ENCODE assay signal across 11 cellular contexts in the genomic region with DNA sequence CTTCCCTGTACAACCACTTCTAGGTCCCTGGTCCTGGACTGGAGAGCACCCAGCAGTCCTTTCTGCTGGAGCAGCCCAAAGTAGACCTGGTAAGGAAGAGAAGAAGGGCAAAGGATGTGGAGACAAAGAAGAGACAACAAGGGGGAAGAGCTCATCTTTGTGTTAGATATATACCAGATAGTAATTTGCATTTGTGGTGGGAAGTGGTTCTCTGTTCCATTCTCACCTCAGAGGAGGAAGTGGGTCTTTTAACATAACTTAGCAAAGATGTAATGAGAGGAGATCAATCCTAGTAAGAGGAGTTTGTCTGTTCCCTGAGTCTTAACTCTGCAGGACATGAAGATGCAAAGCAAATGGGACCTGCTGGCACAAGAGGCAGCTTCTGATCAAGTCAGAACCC. TPM values are rescaled to one million over a fixed set of nuclear protein-coding genes. Genes with fewer than 3 reads are reported as not detected.
DNase-seq lines count a peak whose midpoint lies in the region; ATAC-seq and TF ChIP-seq lines count a peak whose summit lies in the region.
"Had no signal": no experiment of that assay in that cellular context is flagged by ENCODE, and none has a peak within 500 bp of the region (broad histone marks: within the 10 kb centered on the region; RNA-seq: fewer than 3 reads in every experiment).

No MANE protein-coding gene starts in this region.

- H3K27me3 Mint-ChIP-seq in activated CD4-positive, alpha-beta memory T cell treated with anti-CD3 and anti-CD28 coated beads for 36 hours: peaks cover 2% of the 10 kb centered on the region
- no peaks in the 10 kb centered on the region for H3K27me3 Mint-ChIP-seq in CD8-positive, alpha-beta T cell (ENCODE audit: low read depth)

- H3K9me3 Mint-ChIP-seq in activated CD4-positive, alpha-beta memory T cell treated with anti-CD3 and anti-CD28 coated beads for 36 hours: no peaks in the 10 kb centered on the region
- H3K9me3 Mint-ChIP-seq in CD8-positive, alpha-beta T cell: no peaks in the 10 kb centered on the region

- no peaks in the 10 kb centered on the region for H4K20me1 ChIP-seq in SU-DHL-6 (ENCODE audit: low read depth, low read length)

- ATAC-seq in GM18858 (IDR thresholded peaks at IDR 0.05; ENCODE audit: unreplicated experiment) (peak; percentile 94), GM21390 (IDR thresholded peaks at IDR 0.05; ENCODE audit: unreplicated experiment) (peak; percentile 94), HG03060 (IDR thresholded peaks at IDR 0.05; ENCODE audit: low read depth, unreplicated experiment) (peak; percentile 91), lower lobe of right lung (no peak)
- no peak for ATAC-seq in CD8-positive, alpha-beta T cell

- no peaks in the 10 kb centered on the region for H3K4me1 ChIP-seq in lower lobe of right lung
- no peaks in the 10 kb centered on the region for H3K4me1 ChIP-seq in CD8-positive, alpha-beta T cell (ENCODE audit: insufficient read depth, low read length)

- H3K36me3 Mint-ChIP-seq in activated CD4-positive, alpha-beta memory T cell treated with anti-CD3 and anti-CD28 coated beads for 36 hours: no peaks in the 10 kb centered on the region
- H3K36me3 Mint-ChIP-seq in CD8-positive, alpha-beta T cell: no peaks in the 10 kb centered on the region

- DNase-seq in SK-N-DZ (ENCODE audit: low spot score): no peak
- no peak for DNase-seq in activated CD4-positive, alpha-beta memory T cell treated with anti-CD3 and anti-CD28 coated beads for 36 hours
- no peak for DNase-seq in lower lobe of right lung
- no peak for DNase-seq in CD8-positive, alpha-beta T cell
- DNase-seq: activated gamma-delta T cell treated with Interleukin-2 at 50 U/mL for 16 hours, GM23248 had no signal

- no peaks in the 10 kb centered on the region for H3K79me2 ChIP-seq in SU-DHL-6 (ENCODE audit: insufficient read depth, low read length)

- peak overlapping the region; percentile 30 for H3K4me2 ChIP-seq in SU-DHL-6 (ENCODE audit: low read depth, low read length, poor library complexity, severe bottlenecking)

- H2AFZ ChIP-seq in SU-DHL-6 (ENCODE audit: low read depth, low read length, severe bottlenecking): no peak overlapping the region
- H2AFZ ChIP-seq: GM23248 had no signal

- H3K9me3 ChIP-seq in SU-DHL-6 (ENCODE audit: insufficient read depth, low read length) (no peaks in the 10 kb centered on the region), lower lobe of right lung (no peaks in the 10 kb centered on the region)
- no peaks in the 10 kb centered on the region for H3K9me3 ChIP-seq in CD8-positive, alpha-beta T cell (ENCODE audit: low read length)

- intact Hi-C loops in activated CD4-positive, alpha-beta memory T cell treated with anti-CD3 and anti-CD28 coated beads for 36 hours (cut with micrococcal nuclease): loop anchor here (1.0 kb wide), 1 partner anchor 587 kb away; no protein-coding TSS in a partner anchor
- intact Hi-C loops in lower lobe of right lung (cut with DNase I): loop anchor here (10.0 kb wide), 1 partner anchor 589 kb away; no protein-coding TSS in a partner anchor
- intact Hi-C loops in CD8-positive, alpha-beta T cell (cut with DNase I, micrococcal nuclease): loop anchor here (2.0 to 5.0 kb wide), 2 partner anchors 587 kb away; no protein-coding TSS in a partner anchor

- no peaks in the 10 kb centered on the region for H3K4me1 Mint-ChIP-seq in activated CD4-positive, alpha-beta memory T cell treated with anti-CD3 and anti-CD28 coated beads for 36 hours (ENCODE audit: low read depth)
- no peaks in the 10 kb centered on the region for H3K4me1 Mint-ChIP-seq in CD8-positive, alpha-beta T cell (ENCODE audit: low read depth)

- no peak overlapping the region for H3K4me3 Mint-ChIP-seq in activated CD4-positive, alpha-beta memory T cell treated with anti-CD3 and anti-CD28 coated beads for 36 hours
- H3K4me3 Mint-ChIP-seq in CD8-positive, alpha-beta T cell: no peak overlapping the region

- H3K9ac ChIP-seq in SU-DHL-6 (ENCODE audit: low read length): no peak overlapping the region
- H3K9ac ChIP-seq: GM23248 had no signal

- no peaks in the 10 kb centered on the region for H3F3A ChIP-seq in SU-DHL-6 (ENCODE audit: insufficient read depth)

- no peak overlapping the region for H3K27ac Mint-ChIP-seq in activated CD4-positive, alpha-beta memory T cell treated with anti-CD3 and anti-CD28 coated beads for 36 hours
- H3K27ac Mint-ChIP-seq in CD8-positive, alpha-beta T cell: no peak overlapping the region

- H3K27me3 ChIP-seq in SU-DHL-6 (ENCODE audit: low read length) (no peaks in the 10 kb centered on the region), lower lobe of right lung (ENCODE audit: low read depth) (no peaks in the 10 kb centered on the region)
- H3K27me3 ChIP-seq in CD8-positive, alpha-beta T cell (ENCODE audit: insufficient read depth, low read length): no peaks in the 10 kb centered on the region

- CTCF ChIA-PET in activated CD4-positive, alpha-beta memory T cell treated with anti-CD3 and anti-CD28 coated beads for 36 hours (lab: Charles Lee): interaction anchor here (1.2 kb wide), 1 partner anchor 589 kb away, joined by 3 read pairs; no protein-coding TSS in a partner anchor
- CTCF ChIA-PET in CD8-positive, alpha-beta T cell (lab: Charles Lee): no interaction called here

- H3K27ac ChIP-seq in SU-DHL-6 (ENCODE audit: low read depth, low read length) (no peak overlapping the region), lower lobe of right lung (no peak overlapping the region)
- H3K27ac ChIP-seq in CD8-positive, alpha-beta T cell (ENCODE audit: low read depth, low read length): no peak overlapping the region
- H3K27ac ChIP-seq: GM23248 had no signal

- no peak overlapping the region for H3K4me3 ChIP-seq in SU-DHL-6 (ENCODE audit: insufficient read depth, low read length, poor library complexity, severe bottlenecking)
- no peak overlapping the region for H3K4me3 ChIP-seq in lower lobe of right lung
- H3K4me3 ChIP-seq in CD8-positive, alpha-beta T cell (ENCODE audit: low read depth, low read length): no peak overlapping the region
- H3K4me3 ChIP-seq: GM23248 had no signal

- H3K36me3 ChIP-seq in SU-DHL-6 (ENCODE audit: low read length): no peaks in the 10 kb centered on the region
- no peaks in the 10 kb centered on the region for H3K36me3 ChIP-seq in lower lobe of right lung
- no peaks in the 10 kb centered on the region for H3K36me3 ChIP-seq in CD8-positive, alpha-beta T cell (ENCODE audit: insufficient read depth, low read length)

- POLR2A ChIA-PET in activated CD4-positive, alpha-beta memory T cell treated with anti-CD3 and anti-CD28 coated beads for 36 hours (lab: Charles Lee): no interaction called here
- POLR2A ChIA-PET in CD8-positive, alpha-beta T cell (lab: Charles Lee): no interaction called here

- no peaks in the 10 kb centered on the region for H3K9me2 ChIP-seq in SU-DHL-6 (replicated peaks; ENCODE audit: insufficient read depth, low read length)

- TF ChIP-seq CTCF in SU-DHL-6 (IDR thresholded peaks at IDR 0.05; ENCODE audit: insufficient read depth, low read length, poor library complexity, severe bottlenecking) (no peak), lower lobe of right lung (IDR thresholded peaks at IDR 0.05) (no peak)
- TF ChIP-seq CTCF in CD8-positive, alpha-beta T cell (IDR thresholded peaks at IDR 0.05): no peak

RNA-seq across cellular contexts. Expression of a gene that starts 8.0 kb away (rescaled TPM):
- polyA plus RNA-seq in SK-N-DZ (2014; cell fraction: cytosol; rRNA removed): not detected in 2 replicates
- not detected in 2 replicates for polyA plus RNA-seq in SK-N-DZ (2014; cell fraction: nucleus; rRNA removed)
- not detected for total RNA-seq in activated CD4-positive, alpha-beta memory T cell treated with anti-CD3 and anti-CD28 coated beads for 36 hours
- total RNA-seq in lower lobe of right lung: not detected
- total RNA-seq in CD8-positive, alpha-beta T cell: not detected
- total RNA-seq: GM23248, M059J had no signal
- polyA plus RNA-seq: GM23248 had no signal

Comparison
In these comparisons a context has a peak if more than half of its experiments do, and no peak if none do; other contexts are left out.
1. ATAC-seq: peak in GM18858 (single experiment), GM21390 (single experiment) and HG03060 (single experiment); none in lower lobe of right lung (0 of 2) and CD8-positive, alpha-beta T cell (single experiment).